In the genomic region with DNA sequence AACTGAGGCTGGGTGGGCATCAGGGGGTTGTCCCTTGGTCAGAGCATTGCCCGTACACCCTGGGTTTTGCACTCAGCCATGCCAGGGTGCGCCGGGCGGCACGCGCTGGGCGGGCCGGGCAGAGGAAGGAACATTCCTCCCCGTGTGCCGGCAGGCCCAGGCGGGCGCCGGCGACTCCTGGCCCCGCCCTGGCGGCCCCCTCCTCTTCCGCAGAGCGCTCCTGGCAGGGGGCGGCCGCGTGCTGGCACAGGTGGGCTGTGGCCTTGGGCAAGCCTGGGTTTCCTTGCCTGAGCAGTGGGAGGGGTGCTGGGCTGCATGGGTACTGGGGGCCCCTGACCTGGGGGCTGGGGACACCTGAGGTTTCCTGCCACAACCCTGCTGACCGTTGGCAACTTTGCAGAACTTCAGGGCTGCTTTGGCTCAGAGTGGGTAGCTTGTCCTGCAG, we compare ENCODE assay signal across 1 cellular context.
TF ChIP-seq lines count a peak whose summit lies in the region.

No MANE protein-coding gene starts in this region.

TF ChIP-seq in HepG2, 621 proteins besides CTCF, POLR2A, EP300 and RAD21:
- TF ChIP-seq FOXK2 (IDR thresholded peaks at IDR 0.05): no peak
- TF ChIP-seq SALL1 (CRISPR knock-in tag; IDR thresholded peaks at IDR 0.05): peak; percentile 19; the same call in 1 of the 2 replicates
- TF ChIP-seq, protein P1, sequence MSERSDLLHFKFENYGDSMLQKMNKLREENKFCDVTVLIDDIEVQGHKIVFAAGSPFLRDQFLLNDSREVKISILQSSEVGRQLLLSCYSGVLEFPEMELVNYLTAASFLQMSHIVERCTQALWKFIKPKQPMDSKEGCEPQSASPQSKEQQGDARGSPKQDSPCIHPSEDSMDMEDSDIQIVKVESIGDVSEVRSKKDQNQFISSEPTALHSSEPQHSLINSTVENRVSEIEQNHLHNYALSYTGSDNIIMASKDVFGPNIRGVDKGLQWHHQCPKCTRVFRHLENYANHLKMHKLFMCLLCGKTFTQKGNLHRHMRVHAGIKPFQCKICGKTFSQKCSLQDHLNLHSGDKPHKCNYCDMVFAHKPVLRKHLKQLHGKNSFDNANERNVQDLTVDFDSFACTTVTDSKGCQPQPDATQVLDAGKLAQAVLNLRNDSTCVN (CRISPR knock-in tag; IDR thresholded peaks at IDR 0.05; ENCODE audit: borderline replicate concordance): no peak
- TF ChIP-seq GABPB1 (CRISPR knock-in tag; IDR thresholded peaks at IDR 0.05): 0 out of 2 replicates have a peak, but pooled peaks have one; percentile 5
- TF ChIP-seq NFIC (IDR thresholded peaks at IDR 0.05; ENCODE audit: low read length): no peak
- 0 out of 2 replicates have a peak, but pooled peaks have one; percentile 33 for TF ChIP-seq CHCHD3 (CRISPR knock-in tag; IDR thresholded peaks at IDR 0.05)
- peak; percentile 40; the same call in 1 of the 2 replicates for TF ChIP-seq ZBTB7B (CRISPR knock-in tag; IDR thresholded peaks at IDR 0.05)
- TF ChIP-seq, protein P2, sequence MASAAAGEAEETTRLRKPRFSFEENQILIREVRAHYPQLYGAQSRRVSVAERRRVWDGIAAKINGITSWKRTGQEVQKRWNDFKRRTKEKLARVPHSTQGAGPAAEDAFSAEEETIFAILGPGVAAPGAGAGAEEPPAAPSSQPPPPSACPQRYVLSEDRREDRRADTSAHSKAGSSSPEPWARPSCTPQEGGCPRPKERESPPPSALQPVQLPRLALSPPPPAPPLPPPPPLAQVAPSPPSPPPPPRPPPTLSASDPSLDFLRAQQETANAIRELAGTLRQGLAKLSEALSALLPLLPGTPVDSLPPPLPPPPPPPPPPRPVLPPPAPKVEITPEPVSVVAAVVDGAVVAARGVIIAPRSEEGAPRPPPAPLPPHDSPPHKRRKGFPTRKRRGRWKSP (CRISPR knock-in tag; IDR thresholded peaks at IDR 0.05): 0 out of 2 replicates have a peak, but pooled peaks have one; percentile 6
